ENCODE assay signal across 21 cellular contexts in the genomic region with DNA sequence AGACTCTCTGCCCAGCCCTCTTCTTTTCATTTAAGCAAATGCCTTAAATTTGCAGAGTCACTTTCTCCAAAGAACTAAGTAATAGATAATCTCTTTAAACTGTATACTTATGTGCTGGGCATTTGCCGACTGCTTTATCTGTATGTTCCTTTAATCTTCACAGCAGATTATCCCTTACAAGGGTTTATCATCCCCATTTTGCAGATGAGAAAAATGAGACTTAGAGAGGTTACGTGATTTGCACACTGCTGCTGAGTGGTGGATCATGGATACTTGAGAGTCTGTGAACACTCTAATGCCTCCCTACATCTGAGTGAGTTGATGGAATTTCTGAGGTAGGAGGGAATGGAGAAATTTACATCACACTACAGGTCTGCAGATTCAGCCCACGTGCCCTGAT.
"Had no signal": no experiment of that assay in that cellular context is flagged by ENCODE, and none has a peak within 500 bp of the region (broad histone marks: within the 10 kb centered on the region; RNA-seq: fewer than 3 reads in every experiment).

No MANE protein-coding gene starts in this region.

- H3K27ac ChIP-seq: epithelial cell of prostate, gastroesophageal sphincter, sigmoid colon, thyroid gland had no signal

- H3K4me3 Mint-ChIP-seq: activated naive CD8-positive, alpha-beta T cell treated with anti-CD3 and anti-CD28 coated beads, Interleukin-2, amount 10 ng/mL, durations not matched to agents 7 days and 5 days; nephron progenitor cell had no signal

- ATAC-seq: gastroesophageal sphincter, left ventricle myocardium superior, SK-N-SH treated with all-trans-retinoic acid at 6 μM for 48 hours had no signal

- H3K9me3 Mint-ChIP-seq: activated naive CD8-positive, alpha-beta T cell treated with anti-CD3 and anti-CD28 coated beads, Interleukin-2, amount 10 ng/mL, durations not matched to agents 7 days and 5 days; nephron progenitor cell had no signal

- H3K4me3 ChIP-seq: gastroesophageal sphincter, sigmoid colon, smooth muscle cell, thyroid gland had no signal

- H3K27ac Mint-ChIP-seq: nephron progenitor cell had no signal

- H3K27me3 ChIP-seq: gastroesophageal sphincter, sigmoid colon, thyroid gland had no signal

- H3K27me3 Mint-ChIP-seq: activated naive CD8-positive, alpha-beta T cell treated with anti-CD3 and anti-CD28 coated beads, Interleukin-2, amount 10 ng/mL, durations not matched to agents 7 days and 5 days had no signal

- H3K9me3 ChIP-seq: gastroesophageal sphincter, sigmoid colon, thyroid gland had no signal

- H3K4me2 ChIP-seq: smooth muscle cell had no signal

- DNase-seq: activated CD4-positive, alpha-beta T cell treated with anti-CD3 and anti-CD28 coated beads for 1 hour; activated effector memory CD4-positive, alpha-beta T cell treated with anti-CD3 and anti-CD28 coated beads, Interleukin-2, amount 50 U/mL, for 16 hours; activated naive CD8-positive, alpha-beta T cell treated with anti-CD3 and anti-CD28 coated beads, Interleukin-2, amount 10 ng/mL, durations not matched to agents 7 days and 5 days; amygdala; head of caudate nucleus; hypothalamus; left ventricle myocardium superior; mammary epithelial cell; midbrain; nephron progenitor cell; retina; sigmoid colon; stimulated activated CD4-positive, alpha-beta T cell treated with anti-CD3 and anti-CD28 coated beads, Interleukin-15, amount 100 ng/mL, for 24 hours; stimulated activated naive CD4-positive, alpha-beta T cell; substantia nigra; T-helper 9 cell; thyroid gland had no signal
